In genomic region chr5:173004447-173004846, GRCh38 we compare ENCODE assay signal across 18 cellular contexts. TPM values are rescaled to one million over a fixed set of nuclear protein-coding genes. Genes with fewer than 3 reads are reported as not detected.
A peak's percentile ranks its signal among the peaks of the same experiment; 100 is the strongest.
DNase-seq lines count a peak whose midpoint lies in the region; ATAC-seq and TF ChIP-seq lines count a peak whose summit lies in the region.
"Had no signal": no experiment of that assay in that cellular context is flagged by ENCODE, and none has a peak within 500 bp of the region (broad histone marks: within the 10 kb centered on the region; RNA-seq: fewer than 3 reads in every experiment).

No MANE protein-coding gene starts in this region.

- DNase-seq in activated effector memory CD4-positive, alpha-beta T cell treated with anti-CD3 and anti-CD28 coated beads, Interleukin-2, amount 50 U/mL, for 16 hours, result peak; percentile 12
- no peak for DNase-seq in activated effector memory CD4-positive, alpha-beta T cell treated with Interleukin-2 at 50 U/mL for 16 hours
- DNase-seq in Karpas-422 (no peak), neural crest cell (ENCODE audit: low read depth, low spot score) (no peak), globus pallidus (ENCODE audit: low spot score) (no peak), NCI-H2171 (lab: John Stamatoyannopoulos, UW) (no peak)
- DNase-seq in central memory CD8-positive, alpha-beta T cell (ENCODE audit: low spot score in 2 of 2), result no peak
- DNase-seq: 8988T, COR-L47, DMS153, EL, KG1, NCI-H1694, NCI-H2227 treated with DMSO at 0.1 percent for 48 hours, NCI-H524, Peyer's patch had no signal

- peak overlapping the region; percentile 39 for H3K4me2 ChIP-seq in Karpas-422 (ENCODE audit: low read depth, low read length, poor library complexity, severe bottlenecking)

- ATAC-seq in central memory CD8-positive, alpha-beta T cell (replicated peaks; ENCODE audit: extremely low read depth, poor library complexity, severe bottlenecking), result no peak
- ATAC-seq in HG03025 (IDR thresholded peaks at IDR 0.05; ENCODE audit: low FRiP score, unreplicated experiment), result no peak
- ATAC-seq: Right ventricle myocardium inferior had no signal

- H3K4me1 ChIP-seq in Karpas-422 (ENCODE audit: low read length), result peaks cover 27% of the 10 kb centered on the region

- H3K36me3 ChIP-seq in Karpas-422 (ENCODE audit: insufficient read depth, low read length), result no peaks in the 10 kb centered on the region; the same call in 1 of the 2 replicates
- H3K36me3 ChIP-seq: Peyer's patch had no signal

- peaks cover 8% of the 10 kb centered on the region for H3K36me3 Mint-ChIP-seq in central memory CD8-positive, alpha-beta T cell (ENCODE audit: insufficient read depth)
- no peaks in the 10 kb centered on the region for H3K36me3 Mint-ChIP-seq in neural crest cell (ENCODE audit: low read depth)

- H2AFZ ChIP-seq in Karpas-422 (ENCODE audit: low read length), result no peak overlapping the region

- H3K27ac Mint-ChIP-seq in central memory CD8-positive, alpha-beta T cell (ENCODE audit: low read depth), result peak overlapping the region; percentile 81
- H3K27ac Mint-ChIP-seq in neural crest cell (ENCODE audit: unreplicated experiment), result peak overlapping the region; percentile 7

- peaks cover 74% of the 10 kb centered on the region for H3K4me1 Mint-ChIP-seq in central memory CD8-positive, alpha-beta T cell
- peaks cover 31% of the 10 kb centered on the region for H3K4me1 Mint-ChIP-seq in neural crest cell

- H3K27me3 ChIP-seq in Karpas-422 (ENCODE audit: low read length), result no peaks in the 10 kb centered on the region
- H3K27me3 ChIP-seq: Peyer's patch had no signal

- H3K9me2 ChIP-seq in Karpas-422 (replicated peaks; ENCODE audit: insufficient read depth, low read length), result no peaks in the 10 kb centered on the region

- no peaks in the 10 kb centered on the region for H3K9me3 Mint-ChIP-seq in central memory CD8-positive, alpha-beta T cell
- H3K9me3 Mint-ChIP-seq in neural crest cell, result no peaks in the 10 kb centered on the region

- no peak overlapping the region for H3K4me3 ChIP-seq in Karpas-422 (ENCODE audit: low read length)
- H3K4me3 ChIP-seq: Peyer's patch had no signal

- no peak for TF ChIP-seq CTCF in neural crest cell (conservative IDR thresholded peaks at IDR 0.05)

- no peaks in the 10 kb centered on the region for H3K27me3 Mint-ChIP-seq in central memory CD8-positive, alpha-beta T cell
- H3K27me3 Mint-ChIP-seq in neural crest cell (ENCODE audit: low read depth), result no peaks in the 10 kb centered on the region

- H3K9me3 ChIP-seq in Karpas-422 (ENCODE audit: low read length), result no peaks in the 10 kb centered on the region
- H3K9me3 ChIP-seq: Peyer's patch had no signal

- H3K9ac ChIP-seq in Karpas-422 (ENCODE audit: low read length), result no peak overlapping the region; the same call in 1 of the 2 replicates

- peaks cover 97% of the 10 kb centered on the region for H3K79me2 ChIP-seq in Karpas-422 (ENCODE audit: low read length)

- H3K27ac ChIP-seq in Karpas-422 (ENCODE audit: low read length), result 0 out of 2 replicates have a peak overlapping the region, but pooled peaks have one; percentile 9
- H3K27ac ChIP-seq: Peyer's patch had no signal

- H3K4me3 Mint-ChIP-seq in central memory CD8-positive, alpha-beta T cell, result peak overlapping the region; percentile 10
- H3K4me3 Mint-ChIP-seq in neural crest cell, result no peak overlapping the region

- peaks cover 25% of the 10 kb centered on the region for H4K20me1 ChIP-seq in Karpas-422 (ENCODE audit: insufficient read depth, low read depth, low read length)

RNA-seq across cellular contexts. Expression of gene ATP6V0E1, which starts 20.9 kb away (rescaled TPM):
- 78.4 and 134 TPM in 2 replicates for total RNA-seq in Karpas-422 (2014; rRNA removed; shearing (Covaris generic); ENCODE audit: low replicate concordance)
- total RNA-seq in neural crest cell, result 71.8 and 76.4 TPM in 2 replicates

RNA-seq across cellular contexts. Expression of gene RPL26L1, which starts 45.2 kb away (rescaled TPM):
- total RNA-seq in Karpas-422 (2014; rRNA removed; shearing (Covaris generic); ENCODE audit: low replicate concordance), result 17.0 and 18.5 TPM in 2 replicates
- total RNA-seq in neural crest cell, result 54.6 and 57.5 TPM in 2 replicates

RNA-seq across cellular contexts. Expression of gene CREBRF, which starts 51.7 kb away (rescaled TPM):
- 24.5 and 31.9 TPM in 2 replicates for total RNA-seq in Karpas-422 (2014; rRNA removed; shearing (Covaris generic); ENCODE audit: low replicate concordance)
- 4.6 and 5.2 TPM in 2 replicates for total RNA-seq in neural crest cell
